In the genomic region with DNA sequence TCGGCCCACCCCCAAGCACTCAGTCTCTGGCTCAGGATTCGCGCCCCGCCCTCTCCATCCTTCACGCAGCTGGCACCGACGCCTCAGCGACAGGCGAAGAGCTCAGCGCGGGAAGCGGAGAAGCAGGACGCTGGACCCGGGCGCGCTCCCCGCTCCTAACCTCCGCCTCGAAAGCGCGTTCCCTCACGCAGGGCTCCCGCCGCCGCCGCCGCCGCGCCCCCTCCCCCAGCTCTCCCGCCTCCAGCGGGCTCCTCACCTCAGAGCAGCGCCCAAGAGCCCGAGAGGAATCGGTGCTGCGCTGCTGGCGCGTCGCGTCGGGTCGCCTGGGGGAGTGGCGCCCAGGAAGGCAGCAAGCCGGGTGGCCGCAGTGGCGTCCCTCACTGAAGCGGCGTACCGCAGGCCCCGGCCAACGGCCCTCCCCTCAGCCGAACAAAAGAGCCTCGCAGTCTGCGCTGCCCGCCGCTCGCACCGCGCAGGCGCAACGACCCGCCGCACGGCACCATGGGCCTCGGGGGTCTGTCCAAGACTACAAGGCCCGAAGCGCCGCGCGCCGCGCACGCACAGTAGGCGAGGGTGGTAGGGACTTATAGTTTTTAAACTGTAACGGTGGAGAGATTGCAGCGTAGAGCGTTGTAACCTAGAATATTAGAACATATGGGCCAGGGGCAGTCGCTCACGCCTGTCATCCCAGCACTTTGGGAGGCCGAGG, we compare ENCODE assay signal across 8 cellular contexts. TPM values are rescaled to one million over a fixed set of nuclear protein-coding genes. Genes with fewer than 3 reads are reported as not detected.
A peak's percentile ranks its signal among the peaks of the same experiment; 100 is the strongest.
DNase-seq lines count a peak whose midpoint lies in the region; ATAC-seq and TF ChIP-seq lines count a peak whose summit lies in the region.

Gene CBX1, minus strand, starts transcription at position 467 of the 709 bp plus-strand sequence. CDS start 24,474 bp downstream, outside the sequence.

- no peaks in the 10 kb centered on the region for H3K27me3 ChIP-seq in spleen (replicated peaks in 1 of 7)

- no peak for TF ChIP-seq CTCF in AG09319 (IDR thresholded peaks at IDR 0.05; ENCODE audit: low read depth, low read length)
- peak in 1 of 11 experiments; percentile 8 for TF ChIP-seq CTCF in spleen (IDR thresholded peaks at IDR 0.05 in 8 of 11, conservative IDR thresholded peaks at IDR 0.05 in 3 of 11)

- no peak for TF ChIP-seq POLR2A in spleen (IDR thresholded peaks at IDR 0.05)

- peaks cover 0 to 6% (median 0%) of the 10 kb centered on the region in 8 donors for H3K9me3 ChIP-seq in spleen

- peak within 1 kb of the TSS; percentile 93 for H3K27ac ChIP-seq in caudate nucleus (ENCODE audit: low read depth, low read length)
- H3K27ac ChIP-seq in spleen: peak within 1 kb of the TSS; percentile 76 to 94 (median 90)

- H3K4me1 ChIP-seq in spleen: peaks cover 12 to 78% (median 32%) of the 10 kb centered on the region in 6 donors

- DNase-seq in AG09319 (ENCODE audit: extremely low read depth, low read depth) (peak; percentile 82), NCI-H345 treated with DMSO at 0.1 percent for 48 hours (lab: John Stamatoyannopoulos, UW; ENCODE audit: unreplicated experiment) (peak; percentile 91), caudate nucleus (lab: John Stamatoyannopoulos, UW) (peak in 60 of 61 donors; percentile 46 to 98 (median 91)), inferior parietal cortex (ENCODE audit: extremely low spot score) (peak; percentile 96), spleen (peak; percentile 100)
- DNase-seq in activated CD4-positive, CD25-positive, alpha-beta regulatory T cell (lab: John Stamatoyannopoulos, UW): peak; percentile 83 to 92 (median 90)

- peak within 1 kb of the TSS; percentile 82 to 100 (median 98) for H3K4me3 ChIP-seq in spleen

- H3K36me3 ChIP-seq in spleen: no peaks in the 10 kb centered on the region

- peak; percentile 91 for ATAC-seq in GM19025 (IDR thresholded peaks at IDR 0.05; ENCODE audit: low read depth, unreplicated experiment)
- ATAC-seq in HG03280 (IDR thresholded peaks at IDR 0.05; ENCODE audit: unreplicated experiment): peak; percentile 92

- intact Hi-C loops in spleen (cut with DNase I; ENCODE audit: low total_unique reads): no loop called here

- 0 to 1% (median 0%) methylated on average over 25 to 79 of the region's 79 CpGs for WGBS in spleen, 5 donors

RNA-seq across cellular contexts. Expression of gene CBX1, which starts in this region (rescaled TPM):
- 10 to 100 TPM; 21.6 to 36.2 (median 29.8) TPM for total RNA-seq in spleen
- 10 to 100 TPM; 19.6 to 29.8 (median 27.4) TPM for polyA plus RNA-seq in spleen

Comparison
In these comparisons a context has a peak if more than half of its experiments do, and no peak if none do; other contexts are left out.
1. Peak in every context shown above with its lines: DNase-seq, ATAC-seq, H3K4me3 ChIP-seq and H3K27ac ChIP-seq.